In genomic region chr5:135208555-135209494, GRCh38 we compare ENCODE assay signal across 10 cellular contexts.
DNase-seq lines count a peak whose midpoint lies in the region; ATAC-seq, FAIRE-seq and TF ChIP-seq lines count a peak whose summit lies in the region.
"Had no signal": no experiment of that assay in that cellular context is flagged by ENCODE, and none has a peak within 500 bp of the region (broad histone marks: within the 10 kb centered on the region; RNA-seq: fewer than 3 reads in every experiment).

No MANE protein-coding gene starts in this region.

- H3K79me2 ChIP-seq in neural progenitor cell (ENCODE audit: low read depth) = no peaks in the 10 kb centered on the region

- no peaks in the 10 kb centered on the region for H4K20me1 ChIP-seq in neural progenitor cell (ENCODE audit: low read depth)

- peaks cover 7% of the 10 kb centered on the region for H3K27me3 Mint-ChIP-seq in neural progenitor cell (ENCODE audit: insufficient read depth, low read depth)

- no peaks in the 10 kb centered on the region for H3K36me3 Mint-ChIP-seq in neural progenitor cell

- H3F3A ChIP-seq in neural progenitor cell (ENCODE audit: low read depth) = no peaks in the 10 kb centered on the region

- TF ChIP-seq CTCF in neural progenitor cell (IDR thresholded peaks at IDR 0.05) (no peak), pancreas (IDR thresholded peaks at IDR 0.05) (no peak)

- FAIRE-seq in pancreas (lab: Jason Lieb, UNC) = no peak
- FAIRE-seq: GM19239 had no signal

- H3K27ac ChIP-seq in neural progenitor cell (no peak overlapping the region), pancreas (no peak overlapping the region)

- H3K9ac ChIP-seq in neural progenitor cell = no peak overlapping the region

- H3K27me3 ChIP-seq in neural progenitor cell = no peaks in the 10 kb centered on the region
- no peaks in the 10 kb centered on the region for H3K27me3 ChIP-seq in pancreas

- intact Hi-C loops in pancreas (cut with DNase I) = no loop called here

- peak overlapping the region; percentile 31 for H3K27ac Mint-ChIP-seq in neural progenitor cell

- no peak overlapping the region for H3K4me3 Mint-ChIP-seq in neural progenitor cell

- H2AFZ ChIP-seq in neural progenitor cell (replicated peaks) = no peak overlapping the region

- H3K9me3 ChIP-seq in neural progenitor cell (ENCODE audit: low read depth) (no peaks in the 10 kb centered on the region), pancreas (no peaks in the 10 kb centered on the region)

- H3K4me1 Mint-ChIP-seq in neural progenitor cell = peaks cover 22% of the 10 kb centered on the region

- peaks cover 4% of the 10 kb centered on the region for H3K9me3 Mint-ChIP-seq in neural progenitor cell

- no peak overlapping the region for H3K4me2 ChIP-seq in neural progenitor cell

- no peak for ATAC-seq in HG03159 (IDR thresholded peaks at IDR 0.05; ENCODE audit: unreplicated experiment)
- ATAC-seq in HG03460 (IDR thresholded peaks at IDR 0.05; ENCODE audit: unreplicated experiment) = no peak
- ATAC-seq in pancreas = no peak

- WGBS in pancreas, 2 donors = 62 to 70% methylated on average over 10 of the region's 10 CpGs

- DNase-seq in D341Med (ENCODE audit: low spot score) (peak; percentile 48), NCI-H2107 treated with DMSO at 0.1 percent for 48 hours (lab: John Stamatoyannopoulos, UW; ENCODE audit: unreplicated experiment) (peak; percentile 36), dermis blood vessel endothelial cell (peak; percentile 97), neural progenitor cell (ENCODE audit: low spot score) (no peak), pancreas (no peak)
- DNase-seq in stimulated activated naive CD4-positive, alpha-beta T cell treated with Interleukin-2 at 50 U/mL for 16 hours (lab: John Stamatoyannopoulos, UW) = no peak
- DNase-seq: T-helper 2 cell had no signal

- no peak overlapping the region for H3K4me3 ChIP-seq in neural progenitor cell
- H3K4me3 ChIP-seq in pancreas = no peak overlapping the region

- H3K4me1 ChIP-seq in neural progenitor cell = no peaks in the 10 kb centered on the region
- no peaks in the 10 kb centered on the region for H3K4me1 ChIP-seq in pancreas

- no peaks in the 10 kb centered on the region for H3K36me3 ChIP-seq in neural progenitor cell
- H3K36me3 ChIP-seq in pancreas = no peaks in the 10 kb centered on the region

Comparison
In these comparisons a context has a peak if more than half of its experiments do, and no peak if none do; other contexts are left out.
1. DNase-seq: peak in D341Med (single experiment), NCI-H2107 treated with DMSO at 0.1 percent for 48 hours (single experiment) and dermis blood vessel endothelial cell (single experiment); none in neural progenitor cell (single experiment), pancreas (0 of 6) and stimulated activated naive CD4-positive, alpha-beta T cell treated with Interleukin-2 at 50 U/mL for 16 hours (single experiment).